In the genomic region with DNA sequence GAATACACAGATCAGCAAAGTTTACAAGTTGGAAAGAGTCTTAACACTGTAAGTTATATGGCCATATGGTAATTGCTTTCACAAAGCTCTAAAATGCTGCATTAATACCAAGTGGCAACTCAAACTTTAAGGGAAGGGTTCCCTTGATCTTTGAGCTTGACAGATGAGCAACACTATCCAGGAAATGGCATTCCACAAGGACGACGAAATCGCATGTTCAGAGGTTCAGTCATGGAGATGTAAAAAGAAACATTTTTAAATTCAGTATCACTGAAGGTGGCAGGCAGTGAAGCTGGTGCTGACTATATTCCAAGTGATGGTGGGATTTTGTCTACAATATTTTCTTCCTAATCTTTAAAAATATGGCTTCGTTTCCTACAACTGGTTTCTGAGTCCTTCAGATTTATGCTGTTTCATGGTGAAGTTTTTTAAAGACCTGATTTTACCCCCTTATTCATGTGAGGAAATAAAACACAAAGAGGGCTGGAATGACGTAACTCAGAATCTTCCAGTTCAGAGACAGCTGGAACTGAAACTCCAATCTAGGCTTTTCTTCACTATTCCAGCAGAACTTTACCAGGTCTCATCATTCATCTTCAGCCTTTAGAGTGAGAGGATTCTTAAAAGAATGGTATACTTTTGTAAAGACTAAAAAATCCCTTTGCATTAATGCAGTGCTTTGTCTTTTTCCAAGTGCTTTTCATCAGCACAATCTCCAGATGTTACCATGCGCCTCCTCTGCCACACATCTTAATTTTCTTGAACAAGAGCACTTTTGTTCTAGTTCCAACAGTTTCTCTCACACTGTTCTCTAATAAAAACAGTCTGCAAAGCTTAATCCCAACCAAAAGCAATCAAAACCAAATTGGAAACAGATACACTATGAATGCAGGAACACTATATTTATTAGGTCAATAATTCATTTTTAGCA, we compare ENCODE assay signal across 16 cellular contexts. TPM values are rescaled to one million over a fixed set of nuclear protein-coding genes. Genes with fewer than 3 reads are reported as not detected.
DNase-seq lines count a peak whose midpoint lies in the region; TF ChIP-seq lines count a peak whose summit lies in the region.
"Had no signal": no experiment of that assay in that cellular context is flagged by ENCODE, and none has a peak within 500 bp of the region (broad histone marks: within the 10 kb centered on the region; RNA-seq: fewer than 3 reads in every experiment).

No MANE protein-coding gene starts in this region.

- 46% methylated on average over 6 of the region's 6 CpGs for WGBS in mammary epithelial cell (ENCODE audit: low coverage, missing lambda C conversion rate)

- CTCF ChIA-PET in mammary epithelial cell (lab: Charles Lee; ENCODE audit: low non-redundant PET), result interaction anchor here (0.6 kb wide), 1 partner anchor 529 kb away, joined by 7 read pairs; no protein-coding TSS in a partner anchor

- no peak overlapping the region for H3K4me2 ChIP-seq in mammary epithelial cell (ENCODE audit: insufficient read depth, low read depth, low read length)

- H3K4me3 ChIP-seq in mammary epithelial cell (replicated peaks in 1 of 3; ENCODE audit: insufficient read depth in 1 of 3, low read depth in 2 of 3, low read length in 3 of 3) (no peak overlapping the region), breast epithelium (no peak overlapping the region), uterus (no peak overlapping the region)
- H3K4me3 ChIP-seq: testis had no signal

- H3K9me3 ChIP-seq in mammary epithelial cell (replicated peaks; ENCODE audit: insufficient read depth, low read length), result no peaks in the 10 kb centered on the region
- H3K9me3 ChIP-seq in breast epithelium, result no peaks in the 10 kb centered on the region
- no peaks in the 10 kb centered on the region for H3K9me3 ChIP-seq in uterus
- H3K9me3 ChIP-seq: testis had no signal

- dilution Hi-C loops in mammary epithelial cell (cut with HindIII; ENCODE audit: low sequenced_read_pairs), result no loop called here

- H3K36me3 ChIP-seq in mammary epithelial cell (ENCODE audit: insufficient read depth, low read length), result peaks cover 11% of the 10 kb centered on the region
- H3K36me3 ChIP-seq in breast epithelium, result no peaks in the 10 kb centered on the region
- H3K36me3 ChIP-seq in uterus, result no peaks in the 10 kb centered on the region

- no peak overlapping the region for H3K9ac ChIP-seq in mammary epithelial cell (ENCODE audit: insufficient read depth, low read length)

- in situ Hi-C loops in mammary epithelial cell (cut with MboI; ENCODE audit: low sequenced_read_pairs in 2 of 2), result loop anchor here (25.0 kb wide), 2 partner anchors 205 to 305 kb away; a partner anchor contains a TSS

- H4K20me1 ChIP-seq in mammary epithelial cell (ENCODE audit: insufficient read depth, low read length), result no peaks in the 10 kb centered on the region

- no peak for TF ChIP-seq POLR2A in breast epithelium (IDR thresholded peaks at IDR 0.05)
- TF ChIP-seq POLR2A in uterus (IDR thresholded peaks at IDR 0.05), result no peak

- H3K27ac ChIP-seq in mammary epithelial cell (ENCODE audit: insufficient read depth, low read depth, low read length) (no peak overlapping the region), breast epithelium (peak overlapping the region in 1 of 2 donors; percentile 9), uterus (peak overlapping the region; percentile 9 to 58)

- intact Hi-C loops in mammary epithelial cell (cut with micrococcal nuclease), result no loop called here
- intact Hi-C loops in breast epithelium (cut with DNase I; ENCODE audit: low total_unique reads), result no loop called here
- intact Hi-C loops in uterus (cut with DNase I; ENCODE audit: low total_unique reads), result no loop called here

- H3K79me2 ChIP-seq in mammary epithelial cell (ENCODE audit: insufficient read depth, low read length), result no peaks in the 10 kb centered on the region

- H3K27me3 ChIP-seq in mammary epithelial cell (ENCODE audit: insufficient read depth, low read length) (no peaks in the 10 kb centered on the region), breast epithelium (no peaks in the 10 kb centered on the region), uterus (no peaks in the 10 kb centered on the region)
- H3K27me3 ChIP-seq: testis had no signal

- no TSS peak for BruUV-seq in mammary epithelial cell (replicated peaks; lab: Mats Ljungman, UMichigan)

- no peak overlapping the region for H2AFZ ChIP-seq in mammary epithelial cell (ENCODE audit: low read depth, low read length)

- TF ChIP-seq CTCF in mammary epithelial cell (conservative IDR thresholded peaks at IDR 0.05 in 1 of 2, IDR thresholded peaks at IDR 0.05 in 1 of 2; ENCODE audit: extremely low read depth in 1 of 2, insufficient read depth in 1 of 2, low read depth in 1 of 2, low read length in 2 of 2) (no peak), breast epithelium (IDR thresholded peaks at IDR 0.05) (no peak), uterus (IDR thresholded peaks at IDR 0.05) (no peak)

- H3K4me1 ChIP-seq in mammary epithelial cell (ENCODE audit: insufficient read depth, low read length), result peaks cover 14% of the 10 kb centered on the region
- H3K4me1 ChIP-seq in breast epithelium, result no peaks in the 10 kb centered on the region
- peaks cover 0 to 8% of the 10 kb centered on the region in 2 donors for H3K4me1 ChIP-seq in uterus
- H3K4me1 ChIP-seq: testis had no signal

- DNase-seq in mammary epithelial cell, result peak; percentile 15
- DNase-seq in breast epithelium (ENCODE audit: low spot score in 2 of 2), result no peak
- peak; percentile 17 for DNase-seq in astrocyte of the hippocampus (ENCODE audit: low read depth, low spot score)
- peak; percentile 78 for DNase-seq in islet precursor cell
- no peak for DNase-seq in uterus
- DNase-seq in NCI-H748 (lab: John Stamatoyannopoulos, UW; ENCODE audit: unreplicated experiment), result no peak
- DNase-seq in hepatic stellate cell (ENCODE audit: low spot score), result no peak
- no peak for DNase-seq in GM19238 (ENCODE audit: insufficient read length, low spot score)
- DNase-seq: activated naive CD4-positive, alpha-beta T cell treated with Interleukin-2 at 50 U/mL for 16 hours; immature natural killer cell; KBM-7; NCI-H446; occipital lobe; stimulated activated CD4-positive, alpha-beta T cell treated with anti-CD3 and anti-CD28 coated beads, Interleukin-2, amount 100 ng/mL, for 48 hours; testis had no signal

RNA-seq across cellular contexts. Expression of a gene that starts 20.2 kb away (rescaled TPM):
- total RNA-seq in mammary epithelial cell, result not detected
- not detected for polyA plus RNA-seq in mammary epithelial cell
- polyA minus RNA-seq in mammary epithelial cell, result not detected
- total RNA-seq in breast epithelium, result under 1 TPM in 1 of 3 donors, not detected in 2; 0.32 TPM
- not detected for total RNA-seq in uterus
- total RNA-seq: Daoy, occipital lobe had no signal
- polyA plus RNA-seq: immature natural killer cell had no signal

RNA-seq across cellular contexts. Expression of a gene that starts 50.6 kb away (rescaled TPM):
- total RNA-seq in mammary epithelial cell (10 to 100 TPM; 56.8 to 63.0 TPM), breast epithelium (10 to 100 TPM; 66.2 to 95.1 (median 69.1) TPM), uterus (10 to 100 TPM; 28.4 to 54.1 (median 43.1) TPM)
- polyA plus RNA-seq in mammary epithelial cell, result 20.3 TPM
- polyA minus RNA-seq in mammary epithelial cell, result 39.0 TPM

Comparison
In these comparisons a context has a peak if more than half of its experiments do, and no peak if none do; other contexts are left out.
1. DNase-seq: peak in mammary epithelial cell (single experiment), astrocyte of the hippocampus (single experiment) and islet precursor cell (single experiment); none in breast epithelium (0 of 2), uterus (0 of 2), NCI-H748 (single experiment), hepatic stellate cell (single experiment) and GM19238 (single experiment).